ENCODE assay signal across 17 cellular contexts in the genomic region with DNA sequence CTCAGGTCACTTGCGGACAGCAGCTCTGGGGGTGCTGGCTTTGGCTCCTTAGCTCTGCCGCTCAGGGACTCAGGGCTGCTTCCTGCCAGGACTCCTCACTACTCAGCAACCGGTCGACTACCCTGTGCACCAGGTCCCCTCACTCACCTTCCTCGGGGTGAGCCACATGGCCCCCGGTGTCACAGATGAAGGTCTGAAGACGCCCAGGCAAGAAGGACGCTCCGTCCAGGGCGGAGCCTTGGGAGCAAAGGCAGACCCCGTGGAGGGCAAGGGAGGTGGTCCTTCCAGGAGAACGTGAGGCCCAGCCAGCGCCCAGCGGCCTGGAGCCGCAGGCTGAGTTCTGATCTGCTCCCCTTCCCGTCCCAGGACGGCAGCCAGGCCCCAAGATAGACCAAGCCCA. TPM values are rescaled to one million over a fixed set of nuclear protein-coding genes. Genes with fewer than 3 reads are reported as not detected.
DNase-seq lines count a peak whose midpoint lies in the region; ATAC-seq and TF ChIP-seq lines count a peak whose summit lies in the region.
"Had no signal": no experiment of that assay in that cellular context is flagged by ENCODE, and none has a peak within 500 bp of the region (broad histone marks: within the 10 kb centered on the region; RNA-seq: fewer than 3 reads in every experiment).

No MANE protein-coding gene starts in this region.

- peak overlapping the region; percentile 75; the same call in 1 of the 2 replicates for H3K27ac ChIP-seq in ACC112 (ENCODE audit: low read depth, low read length)
- H3K27ac ChIP-seq in foreskin keratinocyte, result no peak overlapping the region
- no peak overlapping the region for H3K27ac ChIP-seq in parathyroid adenoma
- no peak overlapping the region for H3K27ac ChIP-seq in CD4-positive, alpha-beta memory T cell (ENCODE audit: low read depth, low read length)
- H3K27ac ChIP-seq: KMS-11, Peyer's patch had no signal

- no peak for TF ChIP-seq CTCF in Loucy (conservative IDR thresholded peaks at IDR 0.05; ENCODE audit: low read length)
- TF ChIP-seq CTCF in foreskin keratinocyte (conservative IDR thresholded peaks at IDR 0.05), result no peak
- TF ChIP-seq CTCF in parathyroid adenoma (IDR thresholded peaks at IDR 0.05), result no peak

- no peak overlapping the region for H3K27ac Mint-ChIP-seq in CD4-positive, alpha-beta memory T cell

- H3K36me3 Mint-ChIP-seq in CD4-positive, alpha-beta memory T cell, result no peaks in the 10 kb centered on the region

- peak overlapping the region; percentile 53 for H3K9ac ChIP-seq in Loucy (ENCODE audit: low read depth, low read length, poor library complexity, severe bottlenecking)
- no peak overlapping the region for H3K9ac ChIP-seq in parathyroid adenoma
- H3K9ac ChIP-seq: KMS-11 had no signal

- no peaks in the 10 kb centered on the region for H4K20me1 ChIP-seq in Loucy (ENCODE audit: insufficient read depth, low read length, poor library complexity, severe bottlenecking)

- peak; percentile 2 for ATAC-seq in foreskin keratinocyte
- ATAC-seq in GM21367 (IDR thresholded peaks at IDR 0.05; ENCODE audit: unreplicated experiment), result no peak
- no peak for ATAC-seq in HG02840 (IDR thresholded peaks at IDR 0.05; ENCODE audit: low FRiP score, unreplicated experiment)
- no peak for ATAC-seq in HG02588 (IDR thresholded peaks at IDR 0.05; ENCODE audit: unreplicated experiment)

- POLR2A ChIA-PET in CD4-positive, alpha-beta memory T cell (lab: Charles Lee; ENCODE audit: partially characterized antibody), result no interaction called here

- H3K4me2 ChIP-seq in Loucy (ENCODE audit: low read depth, low read length, poor library complexity, severe bottlenecking) (peak overlapping the region; percentile 27), parathyroid adenoma (ENCODE audit: low read length) (no peak overlapping the region)
- H3K4me2 ChIP-seq: KMS-11 had no signal

- intact Hi-C loops in CD4-positive, alpha-beta memory T cell (cut with micrococcal nuclease), result no loop called here

- H3K4me3 Mint-ChIP-seq in CD4-positive, alpha-beta memory T cell, result no peak overlapping the region

- H3K27me3 ChIP-seq in ACC112 (ENCODE audit: insufficient read depth, low read length), result no peaks in the 10 kb centered on the region
- H3K27me3 ChIP-seq in Loucy (ENCODE audit: insufficient read depth, low read length, poor library complexity, severe bottlenecking), result no peaks in the 10 kb centered on the region
- no peaks in the 10 kb centered on the region for H3K27me3 ChIP-seq in foreskin keratinocyte
- H3K27me3 ChIP-seq in parathyroid adenoma (ENCODE audit: control insufficient read depth, insufficient read depth, low read length), result no peaks in the 10 kb centered on the region
- H3K27me3 ChIP-seq in CD4-positive, alpha-beta memory T cell (ENCODE audit: insufficient read depth, low read length), result no peaks in the 10 kb centered on the region
- H3K27me3 ChIP-seq: BE2C, Peyer's patch had no signal

- no peaks in the 10 kb centered on the region for H3K9me2 ChIP-seq in Loucy (replicated peaks; ENCODE audit: low read depth, low read length)

- H3K9me3 ChIP-seq in Loucy (ENCODE audit: insufficient read depth, low read depth, low read length) (no peaks in the 10 kb centered on the region), parathyroid adenoma (ENCODE audit: control insufficient read depth, low read length) (no peaks in the 10 kb centered on the region)
- no peaks in the 10 kb centered on the region for H3K9me3 ChIP-seq in CD4-positive, alpha-beta memory T cell (ENCODE audit: control insufficient read depth in 1 of 2, low read length in 2 of 2)
- H3K9me3 ChIP-seq: BE2C, Peyer's patch had no signal

- CTCF ChIA-PET in CD4-positive, alpha-beta memory T cell (lab: Charles Lee; ENCODE audit: partially characterized antibody), result no interaction called here

- H3K4me3 ChIP-seq in ACC112 (ENCODE audit: low read depth, low read length), result no peak overlapping the region
- no peak overlapping the region for H3K4me3 ChIP-seq in Loucy (ENCODE audit: low read length, poor library complexity, severe bottlenecking)
- H3K4me3 ChIP-seq in parathyroid adenoma (ENCODE audit: low read depth, low read length), result peak overlapping the region; percentile 9
- no peak overlapping the region for H3K4me3 ChIP-seq in CD4-positive, alpha-beta memory T cell (ENCODE audit: low read length in 2 of 2)
- H3K4me3 ChIP-seq: Peyer's patch had no signal

- no peak overlapping the region for H2AFZ ChIP-seq in ACC112 (ENCODE audit: low read length, unreplicated experiment)
- no peak overlapping the region for H2AFZ ChIP-seq in Loucy (ENCODE audit: low read length)
- H2AFZ ChIP-seq in parathyroid adenoma, result no peak overlapping the region

- no peaks in the 10 kb centered on the region for H3K9me3 Mint-ChIP-seq in CD4-positive, alpha-beta memory T cell

- H3F3A ChIP-seq in Loucy (ENCODE audit: low read depth), result no peaks in the 10 kb centered on the region

- H3K36me3 ChIP-seq in ACC112 (ENCODE audit: insufficient read depth, low read length), result no peaks in the 10 kb centered on the region
- H3K36me3 ChIP-seq in Loucy (ENCODE audit: insufficient read depth, low read length), result no peaks in the 10 kb centered on the region
- H3K36me3 ChIP-seq in parathyroid adenoma (ENCODE audit: control insufficient read depth, insufficient read depth, low read length), result no peaks in the 10 kb centered on the region
- H3K36me3 ChIP-seq in CD4-positive, alpha-beta memory T cell (ENCODE audit: insufficient read depth, low read length), result no peaks in the 10 kb centered on the region
- H3K36me3 ChIP-seq: BE2C, Peyer's patch had no signal

- DNase-seq in foreskin keratinocyte, result no peak
- DNase-seq in CD4-positive, alpha-beta memory T cell, result no peak
- DNase-seq: GF-D8, NCI-H1105 treated with DMSO at 0.1 percent for 48 hours, NCI-H187, NCI-H446, NCI-H748 treated with DMSO at 0.1 percent for 48 hours, Peyer's patch, SHP77 treated with DMSO at 0.1 percent for 48 hours had no signal

- H3K79me2 ChIP-seq in ACC112 (ENCODE audit: control insufficient read depth, insufficient read depth, low read length, unreplicated experiment), result no peaks in the 10 kb centered on the region
- no peaks in the 10 kb centered on the region for H3K79me2 ChIP-seq in Loucy (ENCODE audit: insufficient read depth, low read length)
- no peaks in the 10 kb centered on the region for H3K79me2 ChIP-seq in parathyroid adenoma

- peaks cover 1 to 7% (median 4%) of the 10 kb centered on the region in 4 donors for H3K4me1 Mint-ChIP-seq in CD4-positive, alpha-beta memory T cell

- H3K4me1 ChIP-seq in ACC112 (ENCODE audit: control insufficient read depth, insufficient read depth, low read length, unreplicated experiment), result peaks cover 38% of the 10 kb centered on the region
- peaks cover 64% of the 10 kb centered on the region for H3K4me1 ChIP-seq in Loucy (ENCODE audit: insufficient read depth, low read length, poor library complexity, severe bottlenecking)
- H3K4me1 ChIP-seq in foreskin keratinocyte, result no peaks in the 10 kb centered on the region
- H3K4me1 ChIP-seq in parathyroid adenoma, result peaks cover 48% of the 10 kb centered on the region
- H3K4me1 ChIP-seq in CD4-positive, alpha-beta memory T cell (ENCODE audit: insufficient read depth, low read length), result no peaks in the 10 kb centered on the region

- peaks cover 12 to 14% of the 10 kb centered on the region in 2 donors for H3K27me3 Mint-ChIP-seq in CD4-positive, alpha-beta memory T cell

RNA-seq across cellular contexts. Expression of a gene that starts 32.0 kb away (rescaled TPM):
- not detected in 2 replicates for total RNA-seq in foreskin keratinocyte
- polyA plus RNA-seq in foreskin keratinocyte, result not detected in 2 replicates
- under 1 TPM; 0.33 to 0.49 TPM for total RNA-seq in CD4-positive, alpha-beta memory T cell
- not detected for polyA plus RNA-seq in CD4-positive, alpha-beta memory T cell
